1 cellular context compared by ENCODE assay signal in the genomic region with DNA sequence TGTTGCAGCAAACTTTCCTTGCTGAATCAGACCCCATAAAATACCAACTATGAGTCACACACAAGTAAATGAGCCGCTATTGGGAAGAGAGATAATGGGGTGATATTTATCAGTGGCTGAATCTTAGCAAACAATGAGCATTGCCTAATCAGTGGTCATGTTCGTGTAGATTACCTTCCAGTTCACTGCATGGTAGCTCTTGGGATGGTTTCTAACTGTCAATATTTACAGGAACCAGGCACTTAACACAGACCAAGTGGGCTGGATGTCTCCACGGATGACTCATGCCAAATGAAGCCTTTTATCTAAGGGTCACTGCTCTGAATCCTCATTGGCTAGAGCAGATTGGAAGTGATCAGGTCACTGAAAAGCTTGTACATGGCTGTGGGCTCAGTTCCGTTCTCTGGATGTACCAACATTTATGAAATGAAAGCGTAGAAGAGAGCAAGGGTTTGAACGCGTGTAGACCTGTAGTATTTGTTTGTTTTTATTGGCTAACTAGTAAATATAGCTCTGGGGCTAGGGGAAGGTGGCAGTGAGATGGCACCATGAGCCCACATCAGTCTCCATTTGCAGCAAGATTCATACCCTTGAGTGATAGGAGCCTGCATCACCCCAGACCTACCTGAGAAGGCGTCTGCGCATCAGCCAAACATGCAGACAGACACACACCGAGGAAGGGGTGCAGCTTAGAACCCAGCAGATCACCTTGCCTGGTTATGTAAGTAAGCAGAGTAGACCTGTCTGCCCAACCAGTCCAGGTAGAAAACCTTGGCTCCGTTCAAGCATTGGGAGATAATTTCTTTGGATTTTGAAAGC.
A peak's percentile ranks its signal among the peaks of the same experiment; 100 is the strongest.
TF ChIP-seq lines count a peak whose summit lies in the region.

No MANE protein-coding gene starts in this region.

TF ChIP-seq in HepG2, 621 proteins besides CTCF, POLR2A, EP300 and RAD21 (continued from another document and continues in another):
- TF ChIP-seq, protein P1, sequence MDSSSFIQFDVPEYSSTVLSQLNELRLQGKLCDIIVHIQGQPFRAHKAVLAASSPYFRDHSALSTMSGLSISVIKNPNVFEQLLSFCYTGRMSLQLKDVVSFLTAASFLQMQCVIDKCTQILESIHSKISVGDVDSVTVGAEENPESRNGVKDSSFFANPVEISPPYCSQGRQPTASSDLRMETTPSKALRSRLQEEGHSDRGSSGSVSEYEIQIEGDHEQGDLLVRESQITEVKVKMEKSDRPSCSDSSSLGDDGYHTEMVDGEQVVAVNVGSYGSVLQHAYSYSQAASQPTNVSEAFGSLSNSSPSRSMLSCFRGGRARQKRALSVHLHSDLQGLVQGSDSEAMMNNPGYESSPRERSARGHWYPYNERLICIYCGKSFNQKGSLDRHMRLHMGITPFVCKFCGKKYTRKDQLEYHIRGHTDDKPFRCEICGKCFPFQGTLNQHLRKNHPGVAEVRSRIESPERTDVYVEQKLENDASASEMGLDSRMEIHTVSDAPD (CRISPR knock-in tag; IDR thresholded peaks at IDR 0.05) = peak; percentile 96
- TF ChIP-seq ZNF543 (CRISPR knock-in tag; IDR thresholded peaks at IDR 0.05) (no peak; the same call in none of the 2 replicates), HOXA7 (CRISPR knock-in tag; IDR thresholded peaks at IDR 0.05) (no peak), HDAC2 (CRISPR knock-in tag; IDR thresholded peaks at IDR 0.05) (peak; percentile 99), FOXO1 (CRISPR knock-in tag; IDR thresholded peaks at IDR 0.05) (peak; percentile 100), ZNF225 (CRISPR knock-in tag; IDR thresholded peaks at IDR 0.05) (peak; percentile 11; the same call in 1 of the 2 replicates), ZNF256 (CRISPR knock-in tag; conservative IDR thresholded peaks at IDR 0.05) (no peak), GABPA (IDR thresholded peaks at IDR 0.05; ENCODE audit: low read depth, low read length) (no peak), GABPA (CRISPR knock-in tag; IDR thresholded peaks at IDR 0.05; ENCODE audit: low read depth) (no peak), ZNF564 (CRISPR knock-in tag; IDR thresholded peaks at IDR 0.05) (no peak; the same call in 1 of the 2 replicates), HMGA1 (CRISPR knock-in tag; conservative IDR thresholded peaks at IDR 0.05) (no peak), NONO (IDR thresholded peaks at IDR 0.05) (no peak), NONO (CRISPR knock-in tag; conservative IDR thresholded peaks at IDR 0.05) (peak; percentile 74), KLF12 (CRISPR knock-in tag; IDR thresholded peaks at IDR 0.05; ENCODE audit: borderline replicate concordance) (peak; percentile 58; the same call in 1 of the 2 replicates), TOPORS (CRISPR knock-in tag; IDR thresholded peaks at IDR 0.05) (no peak; the same call in 1 of the 2 replicates), ZNF317 (CRISPR knock-in tag; IDR thresholded peaks at IDR 0.05) (peak; percentile 91), ATRX (CRISPR knock-in tag; IDR thresholded peaks at IDR 0.05; ENCODE audit: borderline replicate concordance) (no peak), HOXD1 (CRISPR knock-in tag; IDR thresholded peaks at IDR 0.05) (peak; percentile 96), CENPX (CRISPR knock-in tag; IDR thresholded peaks at IDR 0.05) (no peak), NFE2 (CRISPR knock-in tag; IDR thresholded peaks at IDR 0.05) (no peak; the same call in 1 of the 2 replicates), ZFP41 (CRISPR knock-in tag; IDR thresholded peaks at IDR 0.05; ENCODE audit: borderline replicate concordance) (no peak; the same call in 1 of the 2 replicates), ZNF775 (CRISPR knock-in tag; IDR thresholded peaks at IDR 0.05; ENCODE audit: borderline replicate concordance) (peak; percentile 59; the same call in 1 of the 2 replicates), ZNF263 (CRISPR knock-in tag; IDR thresholded peaks at IDR 0.05) (no peak), RBM22 (optimal IDR thresholded peaks at IDR 0.05; ENCODE audit: low read length) (no peak), ZNF17 (CRISPR knock-in tag; IDR thresholded peaks at IDR 0.05) (0 out of 2 replicates have a peak, but pooled peaks have one; percentile 20), AGO1 (IDR thresholded peaks at IDR 0.05; ENCODE audit: low read depth, low read length, poor library complexity, severe bottlenecking) (no peak), KDM6A (CRISPR knock-in tag; IDR thresholded peaks at IDR 0.05; ENCODE audit: low read depth) (peak; percentile 73), ARNTL (CRISPR knock-in tag; IDR thresholded peaks at IDR 0.05) (peak; percentile 81; the same call in 1 of the 2 replicates), ZNF337 (CRISPR knock-in tag; IDR thresholded peaks at IDR 0.05; ENCODE audit: borderline replicate concordance, low read depth) (peak; percentile 81; the same call in 1 of the 2 replicates), ATF7-NPFF (CRISPR knock-in tag; IDR thresholded peaks at IDR 0.05; ENCODE audit: low read depth) (0 out of 2 replicates have a peak, but pooled peaks have one; percentile 34), ZNF292 (CRISPR knock-in tag; IDR thresholded peaks at IDR 0.05; ENCODE audit: borderline replicate concordance, low read depth) (0 out of 2 replicates have a peak, but pooled peaks have one; percentile 22), ZNF878 (CRISPR knock-in tag; IDR thresholded peaks at IDR 0.05) (peak; percentile 67; the same call in 1 of the 2 replicates), ZNF766 (CRISPR knock-in tag; IDR thresholded peaks at IDR 0.05; ENCODE audit: borderline replicate concordance) (no peak), MTA3 (CRISPR knock-in tag; IDR thresholded peaks at IDR 0.05) (no peak), ZNF136 (CRISPR knock-in tag; IDR thresholded peaks at IDR 0.05; ENCODE audit: low read depth) (peak; percentile 25; the same call in 1 of the 2 replicates), RFXAP (CRISPR knock-in tag; IDR thresholded peaks at IDR 0.05; ENCODE audit: borderline replicate concordance) (peak; percentile 90), ZKSCAN5 (CRISPR knock-in tag; IDR thresholded peaks at IDR 0.05) (no peak), ZNF34 (CRISPR knock-in tag; IDR thresholded peaks at IDR 0.05; ENCODE audit: borderline replicate concordance) (no peak; the same call in 1 of the 2 replicates), MIXL1 (CRISPR knock-in tag; IDR thresholded peaks at IDR 0.05) (peak; percentile 99)
- TF ChIP-seq, protein P2, sequence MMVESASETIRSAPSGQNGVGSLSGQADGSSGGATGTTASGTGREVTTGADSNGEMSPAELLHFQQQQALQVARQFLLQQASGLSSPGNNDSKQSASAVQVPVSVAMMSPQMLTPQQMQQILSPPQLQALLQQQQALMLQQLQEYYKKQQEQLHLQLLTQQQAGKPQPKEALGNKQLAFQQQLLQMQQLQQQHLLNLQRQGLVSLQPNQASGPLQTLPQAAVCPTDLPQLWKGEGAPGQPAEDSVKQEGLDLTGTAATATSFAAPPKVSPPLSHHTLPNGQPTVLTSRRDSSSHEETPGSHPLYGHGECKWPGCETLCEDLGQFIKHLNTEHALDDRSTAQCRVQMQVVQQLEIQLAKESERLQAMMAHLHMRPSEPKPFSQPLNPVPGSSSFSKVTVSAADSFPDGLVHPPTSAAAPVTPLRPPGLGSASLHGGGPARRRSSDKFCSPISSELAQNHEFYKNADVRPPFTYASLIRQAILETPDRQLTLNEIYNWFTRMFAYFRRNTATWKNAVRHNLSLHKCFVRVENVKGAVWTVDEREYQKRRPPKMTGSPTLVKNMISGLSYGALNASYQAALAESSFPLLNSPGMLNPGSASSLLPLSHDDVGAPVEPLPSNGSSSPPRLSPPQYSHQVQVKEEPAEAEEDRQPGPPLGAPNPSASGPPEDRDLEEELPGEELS (CRISPR knock-in tag; IDR thresholded peaks at IDR 0.05) = peak; percentile 99
- TF ChIP-seq, protein P3, sequence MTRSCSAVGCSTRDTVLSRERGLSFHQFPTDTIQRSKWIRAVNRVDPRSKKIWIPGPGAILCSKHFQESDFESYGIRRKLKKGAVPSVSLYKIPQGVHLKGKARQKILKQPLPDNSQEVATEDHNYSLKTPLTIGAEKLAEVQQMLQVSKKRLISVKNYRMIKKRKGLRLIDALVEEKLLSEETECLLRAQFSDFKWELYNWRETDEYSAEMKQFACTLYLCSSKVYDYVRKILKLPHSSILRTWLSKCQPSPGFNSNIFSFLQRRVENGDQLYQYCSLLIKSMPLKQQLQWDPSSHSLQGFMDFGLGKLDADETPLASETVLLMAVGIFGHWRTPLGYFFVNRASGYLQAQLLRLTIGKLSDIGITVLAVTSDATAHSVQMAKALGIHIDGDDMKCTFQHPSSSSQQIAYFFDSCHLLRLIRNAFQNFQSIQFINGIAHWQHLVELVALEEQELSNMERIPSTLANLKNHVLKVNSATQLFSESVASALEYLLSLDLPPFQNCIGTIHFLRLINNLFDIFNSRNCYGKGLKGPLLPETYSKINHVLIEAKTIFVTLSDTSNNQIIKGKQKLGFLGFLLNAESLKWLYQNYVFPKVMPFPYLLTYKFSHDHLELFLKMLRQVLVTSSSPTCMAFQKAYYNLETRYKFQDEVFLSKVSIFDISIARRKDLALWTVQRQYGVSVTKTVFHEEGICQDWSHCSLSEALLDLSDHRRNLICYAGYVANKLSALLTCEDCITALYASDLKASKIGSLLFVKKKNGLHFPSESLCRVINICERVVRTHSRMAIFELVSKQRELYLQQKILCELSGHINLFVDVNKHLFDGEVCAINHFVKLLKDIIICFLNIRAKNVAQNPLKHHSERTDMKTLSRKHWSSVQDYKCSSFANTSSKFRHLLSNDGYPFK (CRISPR knock-in tag; IDR thresholded peaks at IDR 0.05; ENCODE audit: borderline replicate concordance) = 0 out of 2 replicates have a peak, but pooled peaks have one; percentile 62
- TF ChIP-seq, protein P4, sequence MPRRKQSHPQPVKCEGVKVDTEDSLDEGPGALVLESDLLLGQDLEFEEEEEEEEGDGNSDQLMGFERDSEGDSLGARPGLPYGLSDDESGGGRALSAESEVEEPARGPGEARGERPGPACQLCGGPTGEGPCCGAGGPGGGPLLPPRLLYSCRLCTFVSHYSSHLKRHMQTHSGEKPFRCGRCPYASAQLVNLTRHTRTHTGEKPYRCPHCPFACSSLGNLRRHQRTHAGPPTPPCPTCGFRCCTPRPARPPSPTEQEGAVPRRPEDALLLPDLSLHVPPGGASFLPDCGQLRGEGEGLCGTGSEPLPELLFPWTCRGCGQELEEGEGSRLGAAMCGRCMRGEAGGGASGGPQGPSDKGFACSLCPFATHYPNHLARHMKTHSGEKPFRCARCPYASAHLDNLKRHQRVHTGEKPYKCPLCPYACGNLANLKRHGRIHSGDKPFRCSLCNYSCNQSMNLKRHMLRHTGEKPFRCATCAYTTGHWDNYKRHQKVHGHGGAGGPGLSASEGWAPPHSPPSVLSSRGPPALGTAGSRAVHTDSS (CRISPR knock-in tag; conservative IDR thresholded peaks at IDR 0.05) = no peak
- TF ChIP-seq, protein P5, sequence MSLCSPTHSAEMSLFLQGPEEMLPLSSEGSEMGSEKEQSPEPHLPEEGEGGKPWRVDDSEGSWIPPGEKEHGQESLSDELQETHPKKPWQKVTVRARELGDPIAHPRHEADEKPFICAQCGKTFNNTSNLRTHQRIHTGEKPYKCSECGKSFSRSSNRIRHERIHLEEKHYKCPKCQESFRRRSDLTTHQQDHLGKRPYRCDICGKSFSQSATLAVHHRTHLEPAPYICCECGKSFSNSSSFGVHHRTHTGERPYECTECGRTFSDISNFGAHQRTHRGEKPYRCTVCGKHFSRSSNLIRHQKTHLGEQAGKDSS (CRISPR knock-in tag; IDR thresholded peaks at IDR 0.05; ENCODE audit: borderline replicate concordance, low read depth) = no peak
- TF ChIP-seq, protein P6, sequence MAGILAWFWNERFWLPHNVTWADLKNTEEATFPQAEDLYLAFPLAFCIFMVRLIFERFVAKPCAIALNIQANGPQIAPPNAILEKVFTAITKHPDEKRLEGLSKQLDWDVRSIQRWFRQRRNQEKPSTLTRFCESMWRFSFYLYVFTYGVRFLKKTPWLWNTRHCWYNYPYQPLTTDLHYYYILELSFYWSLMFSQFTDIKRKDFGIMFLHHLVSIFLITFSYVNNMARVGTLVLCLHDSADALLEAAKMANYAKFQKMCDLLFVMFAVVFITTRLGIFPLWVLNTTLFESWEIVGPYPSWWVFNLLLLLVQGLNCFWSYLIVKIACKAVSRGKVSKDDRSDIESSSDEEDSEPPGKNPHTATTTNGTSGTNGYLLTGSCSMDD (CRISPR knock-in tag; IDR thresholded peaks at IDR 0.05) = no peak
- TF ChIP-seq, protein P7, sequence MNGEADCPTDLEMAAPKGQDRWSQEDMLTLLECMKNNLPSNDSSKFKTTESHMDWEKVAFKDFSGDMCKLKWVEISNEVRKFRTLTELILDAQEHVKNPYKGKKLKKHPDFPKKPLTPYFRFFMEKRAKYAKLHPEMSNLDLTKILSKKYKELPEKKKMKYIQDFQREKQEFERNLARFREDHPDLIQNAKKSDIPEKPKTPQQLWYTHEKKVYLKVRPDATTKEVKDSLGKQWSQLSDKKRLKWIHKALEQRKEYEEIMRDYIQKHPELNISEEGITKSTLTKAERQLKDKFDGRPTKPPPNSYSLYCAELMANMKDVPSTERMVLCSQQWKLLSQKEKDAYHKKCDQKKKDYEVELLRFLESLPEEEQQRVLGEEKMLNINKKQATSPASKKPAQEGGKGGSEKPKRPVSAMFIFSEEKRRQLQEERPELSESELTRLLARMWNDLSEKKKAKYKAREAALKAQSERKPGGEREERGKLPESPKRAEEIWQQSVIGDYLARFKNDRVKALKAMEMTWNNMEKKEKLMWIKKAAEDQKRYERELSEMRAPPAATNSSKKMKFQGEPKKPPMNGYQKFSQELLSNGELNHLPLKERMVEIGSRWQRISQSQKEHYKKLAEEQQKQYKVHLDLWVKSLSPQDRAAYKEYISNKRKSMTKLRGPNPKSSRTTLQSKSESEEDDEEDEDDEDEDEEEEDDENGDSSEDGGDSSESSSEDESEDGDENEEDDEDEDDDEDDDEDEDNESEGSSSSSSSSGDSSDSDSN (CRISPR knock-in tag; IDR thresholded peaks at IDR 0.05) = peak; percentile 76
- TF ChIP-seq, protein P8, sequence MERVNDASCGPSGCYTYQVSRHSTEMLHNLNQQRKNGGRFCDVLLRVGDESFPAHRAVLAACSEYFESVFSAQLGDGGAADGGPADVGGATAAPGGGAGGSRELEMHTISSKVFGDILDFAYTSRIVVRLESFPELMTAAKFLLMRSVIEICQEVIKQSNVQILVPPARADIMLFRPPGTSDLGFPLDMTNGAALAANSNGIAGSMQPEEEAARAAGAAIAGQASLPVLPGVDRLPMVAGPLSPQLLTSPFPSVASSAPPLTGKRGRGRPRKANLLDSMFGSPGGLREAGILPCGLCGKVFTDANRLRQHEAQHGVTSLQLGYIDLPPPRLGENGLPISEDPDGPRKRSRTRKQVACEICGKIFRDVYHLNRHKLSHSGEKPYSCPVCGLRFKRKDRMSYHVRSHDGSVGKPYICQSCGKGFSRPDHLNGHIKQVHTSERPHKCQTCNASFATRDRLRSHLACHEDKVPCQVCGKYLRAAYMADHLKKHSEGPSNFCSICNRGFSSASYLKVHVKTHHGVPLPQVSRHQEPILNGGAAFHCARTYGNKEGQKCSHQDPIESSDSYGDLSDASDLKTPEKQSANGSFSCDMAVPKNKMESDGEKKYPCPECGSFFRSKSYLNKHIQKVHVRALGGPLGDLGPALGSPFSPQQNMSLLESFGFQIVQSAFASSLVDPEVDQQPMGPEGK (CRISPR knock-in tag; IDR thresholded peaks at IDR 0.05) = peak; percentile 87
- TF ChIP-seq, protein P9, sequence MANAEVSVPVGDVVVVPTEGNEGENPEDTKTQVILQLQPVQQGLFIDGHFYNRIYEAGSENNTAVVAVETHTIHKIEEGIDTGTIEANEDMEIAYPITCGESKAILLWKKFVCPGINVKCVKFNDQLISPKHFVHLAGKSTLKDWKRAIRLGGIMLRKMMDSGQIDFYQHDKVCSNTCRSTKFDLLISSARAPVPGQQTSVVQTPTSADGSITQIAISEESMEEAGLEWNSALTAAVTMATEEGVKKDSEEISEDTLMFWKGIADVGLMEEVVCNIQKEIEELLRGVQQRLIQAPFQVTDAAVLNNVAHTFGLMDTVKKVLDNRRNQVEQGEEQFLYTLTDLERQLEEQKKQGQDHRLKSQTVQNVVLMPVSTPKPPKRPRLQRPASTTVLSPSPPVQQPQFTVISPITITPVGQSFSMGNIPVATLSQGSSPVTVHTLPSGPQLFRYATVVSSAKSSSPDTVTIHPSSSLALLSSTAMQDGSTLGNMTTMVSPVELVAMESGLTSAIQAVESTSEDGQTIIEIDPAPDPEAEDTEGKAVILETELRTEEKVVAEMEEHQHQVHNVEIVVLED (CRISPR knock-in tag; IDR thresholded peaks at IDR 0.05; ENCODE audit: borderline replicate concordance) = peak; percentile 49; the same call in 1 of the 2 replicates
